ENCODE assay signal across 19 cellular contexts in genomic region chr12:113133036-113133435, GRCh38. TPM values are rescaled to one million over a fixed set of nuclear protein-coding genes. Genes with fewer than 3 reads are reported as not detected.
"Had no signal": no experiment of that assay in that cellular context is flagged by ENCODE, and none has a peak within 500 bp of the region (broad histone marks: within the 10 kb centered on the region; RNA-seq: fewer than 3 reads in every experiment).

No MANE protein-coding gene starts in this region.

- ATAC-seq: activated CD4-positive, alpha-beta T cell treated with anti-CD3 and anti-CD28 coated beads for 36 hours; activated naive CD8-positive, alpha-beta T cell treated with anti-CD3 and anti-CD28 coated beads, Interleukin-2, amount 50 U/mL, for 24 hours; activated T-cell treated with anti-CD3 and anti-CD28 coated beads, Interleukin-2, amount 50 U/mL, for 72 hours; gastrocnemius medialis; heart right ventricle; left lung had no signal

- H3K27me3 ChIP-seq: uterus had no signal

- H3K27me3 Mint-ChIP-seq: activated CD4-positive, alpha-beta T cell treated with anti-CD3 and anti-CD28 coated beads for 36 hours had no signal

- DNase-seq: activated CD4-positive, alpha-beta memory T cell treated with anti-CD3 and anti-CD28 coated beads, Interleukin-2, amount 10 ng/mL, durations not matched to agents 7 days and 5 days; activated CD4-positive, alpha-beta T cell treated with anti-CD3 and anti-CD28 coated beads for 36 hours; activated CD8-positive, alpha-beta memory T cell treated with anti-CD3 and anti-CD28 coated beads, Interleukin-2, amount 50 U/mL, for 4 hours; activated naive CD8-positive, alpha-beta T cell treated with anti-CD3 and anti-CD28 coated beads, Interleukin-2, amount 50 U/mL, for 24 hours; activated T-cell treated with anti-CD3 and anti-CD28 coated beads, Interleukin-2, amount 50 U/mL, for 72 hours; effector CD8-positive, alpha-beta T cell; gastrocnemius medialis; heart right ventricle; left lung; nephron progenitor cell; stimulated activated CD4-positive, alpha-beta T cell treated with anti-CD3 and anti-CD28 coated beads, Interleukin-15, amount 100 ng/mL, for 24 hours; stimulated activated CD4-positive, alpha-beta T cell treated with anti-CD3 and anti-CD28 coated beads, Interleukin-4, amount 100 ng/mL, for 24 hours; stomach; tibial artery; uterus; WERI-Rb-1 had no signal

- H3K4me3 Mint-ChIP-seq: activated CD4-positive, alpha-beta memory T cell treated with anti-CD3 and anti-CD28 coated beads, Interleukin-2, amount 10 ng/mL, durations not matched to agents 7 days and 5 days; activated CD4-positive, alpha-beta T cell treated with anti-CD3 and anti-CD28 coated beads for 36 hours; activated naive CD8-positive, alpha-beta T cell treated with anti-CD3 and anti-CD28 coated beads, Interleukin-2, amount 50 U/mL, for 24 hours; activated T-cell treated with anti-CD3 and anti-CD28 coated beads, Interleukin-2, amount 50 U/mL, for 72 hours; memory B cell; nephron progenitor cell had no signal

- H3K36me3 ChIP-seq: cardiac muscle cell, gastrocnemius medialis, heart right ventricle, left lung, stomach, tibial artery, uterus, WERI-Rb-1 had no signal

- H3K27ac ChIP-seq: cardiac muscle cell, gastrocnemius medialis, heart right ventricle, left lung, stomach, tibial artery, uterus, WERI-Rb-1 had no signal

- H3K9me3 ChIP-seq: gastrocnemius medialis, heart right ventricle, left lung, stomach, tibial artery, uterus had no signal

- H3K9me3 Mint-ChIP-seq: activated CD4-positive, alpha-beta memory T cell treated with anti-CD3 and anti-CD28 coated beads, Interleukin-2, amount 10 ng/mL, durations not matched to agents 7 days and 5 days; activated naive CD8-positive, alpha-beta T cell treated with anti-CD3 and anti-CD28 coated beads, Interleukin-2, amount 50 U/mL, for 24 hours; activated T-cell treated with anti-CD3 and anti-CD28 coated beads, Interleukin-2, amount 50 U/mL, for 72 hours; memory B cell; nephron progenitor cell had no signal

- H3K36me3 Mint-ChIP-seq: memory B cell had no signal

- H3K4me3 ChIP-seq: cardiac muscle cell, gastrocnemius medialis, heart right ventricle, left lung, tibial artery, uterus had no signal

- H3K27ac Mint-ChIP-seq: activated CD4-positive, alpha-beta memory T cell treated with anti-CD3 and anti-CD28 coated beads, Interleukin-2, amount 10 ng/mL, durations not matched to agents 7 days and 5 days; activated CD4-positive, alpha-beta T cell treated with anti-CD3 and anti-CD28 coated beads for 36 hours; activated naive CD8-positive, alpha-beta T cell treated with anti-CD3 and anti-CD28 coated beads, Interleukin-2, amount 50 U/mL, for 24 hours; activated T-cell treated with anti-CD3 and anti-CD28 coated beads, Interleukin-2, amount 50 U/mL, for 72 hours; memory B cell; nephron progenitor cell had no signal

- H3K4me1 ChIP-seq: gastrocnemius medialis, uterus had no signal

RNA-seq across cellular contexts. Expression of gene RASAL1, which starts 2.5 kb away (rescaled TPM):
- total RNA-seq: gastrocnemius medialis, heart right ventricle, osteocyte had no signal

RNA-seq across cellular contexts. Expression of gene CFAP73, which starts 16.5 kb away (rescaled TPM):
- total RNA-seq: cardiac muscle cell, gastrocnemius medialis, heart right ventricle, osteocyte had no signal
